ENCODE assay signal across 14 cellular contexts in the genomic region with DNA sequence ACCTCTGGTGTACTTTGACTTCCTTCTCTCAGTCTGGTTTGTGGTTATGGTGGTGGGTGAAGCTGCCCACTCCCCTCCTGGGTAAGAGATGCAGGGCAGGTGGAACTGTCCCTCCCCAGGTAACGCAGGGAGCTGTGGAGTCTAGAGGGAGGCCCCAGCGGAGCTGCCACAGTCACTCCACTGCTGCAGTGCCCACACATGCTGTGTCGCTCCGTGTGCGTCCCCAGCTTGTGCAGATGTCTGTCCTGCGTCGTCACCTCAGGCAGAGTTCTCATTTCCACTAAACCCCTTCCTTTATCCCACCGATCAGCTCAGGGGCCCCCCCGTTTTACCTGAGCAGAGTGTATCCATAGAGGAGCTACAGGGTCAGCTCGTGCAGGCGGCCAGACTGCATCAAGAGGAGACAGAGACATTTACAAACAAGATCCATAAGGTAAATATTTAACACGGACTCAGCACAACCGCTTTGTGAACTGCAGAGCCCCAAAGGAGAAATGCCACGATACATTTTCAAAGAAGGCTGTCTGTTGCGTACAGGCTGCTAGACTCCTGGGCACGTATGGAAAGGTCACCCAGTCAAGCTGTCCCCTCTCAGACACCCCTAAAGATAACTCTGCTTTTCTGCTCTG.
"Had no signal": no experiment of that assay in that cellular context is flagged by ENCODE, and none has a peak within 500 bp of the region (broad histone marks: within the 10 kb centered on the region; RNA-seq: fewer than 3 reads in every experiment).

No MANE protein-coding gene starts in this region.

- DNase-seq: activated CD4-positive, alpha-beta T cell treated with anti-CD3 and anti-CD28 coated beads for 48 hours; activated naive CD4-positive, alpha-beta T cell treated with anti-CD3 and anti-CD28 coated beads, Interleukin-2, amount 10 ng/mL, durations not matched to agents 7 days and 5 days; cortex of kidney; effector memory CD4-positive, alpha-beta T cell; kidney; posterior cingulate gyrus; stimulated activated CD4-positive, alpha-beta T cell treated with anti-CD3 and anti-CD28 coated beads, Interleukin-12 subunit alpha, Interleukin-12 subunit beta, amount 100 ng/mL, for 4 hours; stimulated activated naive CD4-positive, alpha-beta T cell treated with Interleukin-2 at 50 U/mL for 16 hours; T-helper 1 cell had no signal

- H3K4me3 ChIP-seq: adrenal gland, gastroesophageal sphincter had no signal

- H3K36me3 ChIP-seq: adrenal gland, neutrophil had no signal

- H3K4me1 ChIP-seq: adrenal gland had no signal

- ATAC-seq: gastroesophageal sphincter, sciatic nerve had no signal

- H3K27ac ChIP-seq: adrenal gland, neutrophil, VCaP had no signal

- H3K27me3 ChIP-seq: adrenal gland, gastroesophageal sphincter had no signal

- H3K9me3 ChIP-seq: adrenal gland, gastroesophageal sphincter, neutrophil had no signal
